ENCODE assay signal across 22 cellular contexts in genomic region chr17:57269598-57270255, GRCh38.
"Had no signal": no experiment of that assay in that cellular context is flagged by ENCODE, and none has a peak within 500 bp of the region (broad histone marks: within the 10 kb centered on the region; RNA-seq: fewer than 3 reads in every experiment).

No MANE protein-coding gene starts in this region.

- H3K27me3 ChIP-seq: brain microvascular endothelial cell, colonic mucosa, gastrocnemius medialis, heart left ventricle, neutrophil, pancreas, sigmoid colon, tibial nerve, uterus had no signal

- H3K9me3 ChIP-seq: colonic mucosa, gastrocnemius medialis, heart left ventricle, neutrophil, pancreas, sigmoid colon, tibial nerve, uterus had no signal

- H3K9me3 Mint-ChIP-seq: activated CD4-positive, alpha-beta T cell treated with anti-CD3 and anti-CD28 coated beads, Interleukin-2, amount 10 ng/mL, durations not matched to agents 24 days and 14 days; activated naive CD4-positive, alpha-beta T cell treated with anti-CD3 and anti-CD28 coated beads for 36 hours; activated T-cell treated with anti-CD3 and anti-CD28 coated beads, Interleukin-2, amount 50 U/mL, for 24 hours; central memory CD8-positive, alpha-beta T cell; stimulated activated naive B cell treated with anti-CD40 and anti-IgM and Interleukin-4, amounts not matched to agents 10 μg/mL and 1 μg/mL and 100 μg/mL, for 72 hours; T-cell had no signal

- FAIRE-seq: pancreas had no signal

- H3K27me3 Mint-ChIP-seq: activated CD4-positive, alpha-beta T cell treated with anti-CD3 and anti-CD28 coated beads, Interleukin-2, amount 10 ng/mL, durations not matched to agents 24 days and 14 days; activated T-cell treated with anti-CD3 and anti-CD28 coated beads, Interleukin-2, amount 50 U/mL, for 24 hours; central memory CD8-positive, alpha-beta T cell; stimulated activated naive B cell treated with anti-CD40 and anti-IgM and Interleukin-4, amounts not matched to agents 10 μg/mL and 1 μg/mL and 100 μg/mL, for 72 hours; T-cell had no signal

- H3K27ac ChIP-seq: brain microvascular endothelial cell, colonic mucosa, gastrocnemius medialis, neutrophil, pancreas, sigmoid colon, tibial nerve, uterus had no signal

- DNase-seq: activated CD4-positive, alpha-beta T cell treated with anti-CD3 and anti-CD28 coated beads, Interleukin-2, amount 10 ng/mL, durations not matched to agents 24 days and 14 days; activated CD4-positive, CD25-positive, alpha-beta regulatory T cell; activated CD8-positive, alpha-beta T cell treated with anti-CD3 and anti-CD28 coated beads, Interleukin-2, amount 10 ng/mL, durations not matched to agents 7 days and 5 days; activated naive CD4-positive, alpha-beta T cell treated with anti-CD3 and anti-CD28 coated beads for 36 hours; activated T-cell treated with anti-CD3 and anti-CD28 coated beads, Interleukin-2, amount 50 U/mL, for 24 hours; brain microvascular endothelial cell; colonic mucosa; gastrocnemius medialis; heart left ventricle; kidney glomerular epithelial cell; left ventricle myocardium superior; pancreas; sigmoid colon; stimulated activated CD4-positive, alpha-beta T cell treated with anti-CD3 and anti-CD28 coated beads, Interleukin-4, amount 100 ng/mL, for 4 hours; stimulated activated naive B cell treated with anti-CD40 and anti-IgM and Interleukin-4, amounts not matched to agents 10 μg/mL and 1 μg/mL and 100 μg/mL, for 72 hours; substantia nigra; uterus had no signal

- H3K4me1 ChIP-seq: colonic mucosa, pancreas, sigmoid colon, tibial nerve, uterus had no signal

- H3K4me3 ChIP-seq: colonic mucosa, gastrocnemius medialis, heart left ventricle, pancreas, sigmoid colon, tibial nerve, uterus had no signal

- ATAC-seq: activated CD8-positive, alpha-beta T cell treated with anti-CD3 and anti-CD28 coated beads, Interleukin-2, amount 10 ng/mL, durations not matched to agents 7 days and 5 days; esophagus mucosa; gastrocnemius medialis; pancreas; stimulated activated naive B cell treated with anti-CD40 and anti-IgM and Interleukin-4, amounts not matched to agents 10 μg/mL and 1 μg/mL and 100 μg/mL, for 72 hours; T-cell had no signal

- H3K36me3 ChIP-seq: brain microvascular endothelial cell, colonic mucosa, uterus had no signal

- H3K27ac Mint-ChIP-seq: activated CD4-positive, alpha-beta T cell treated with anti-CD3 and anti-CD28 coated beads, Interleukin-2, amount 10 ng/mL, durations not matched to agents 24 days and 14 days; activated naive CD4-positive, alpha-beta T cell treated with anti-CD3 and anti-CD28 coated beads for 36 hours; activated T-cell treated with anti-CD3 and anti-CD28 coated beads, Interleukin-2, amount 50 U/mL, for 24 hours; stimulated activated naive B cell treated with anti-CD40 and anti-IgM and Interleukin-4, amounts not matched to agents 10 μg/mL and 1 μg/mL and 100 μg/mL, for 72 hours; T-cell had no signal

- H3K4me3 Mint-ChIP-seq: activated CD4-positive, alpha-beta T cell treated with anti-CD3 and anti-CD28 coated beads, Interleukin-2, amount 10 ng/mL, durations not matched to agents 24 days and 14 days; activated CD8-positive, alpha-beta T cell treated with anti-CD3 and anti-CD28 coated beads, Interleukin-2, amount 10 ng/mL, durations not matched to agents 7 days and 5 days; activated naive CD4-positive, alpha-beta T cell treated with anti-CD3 and anti-CD28 coated beads for 36 hours; activated T-cell treated with anti-CD3 and anti-CD28 coated beads, Interleukin-2, amount 50 U/mL, for 24 hours; central memory CD8-positive, alpha-beta T cell; stimulated activated naive B cell treated with anti-CD40 and anti-IgM and Interleukin-4, amounts not matched to agents 10 μg/mL and 1 μg/mL and 100 μg/mL, for 72 hours; T-cell had no signal
